Comparison of ENCODE assay signal across 1 cellular context in genomic region chr18:23943903-23944624, GRCh38.
A peak's percentile ranks its signal among the peaks of the same experiment; 100 is the strongest.
TF ChIP-seq lines count a peak whose summit lies in the region.

No MANE protein-coding gene starts in this region.

TF ChIP-seq in IMR-90, 13 proteins besides CTCF, POLR2A, EP300 and RAD21:
- no peak for TF ChIP-seq SMC3 (IDR thresholded peaks at IDR 0.05; ENCODE audit: low read depth, low read length)
- TF ChIP-seq MAFK (IDR thresholded peaks at IDR 0.05; ENCODE audit: low read depth, low read length) = no peak
- TF ChIP-seq CEBPB (IDR thresholded peaks at IDR 0.05; ENCODE audit: low read depth, low read length) = peak; percentile 73
- no peak for TF ChIP-seq BHLHE40 (IDR thresholded peaks at IDR 0.05; ENCODE audit: low read depth, low read length)
- no peak for TF ChIP-seq CHD1 (IDR thresholded peaks at IDR 0.05; ENCODE audit: low read depth, low read length)
- TF ChIP-seq RCOR1 (IDR thresholded peaks at IDR 0.05; ENCODE audit: insufficient replicate concordance, low read length) = no peak
- no peak for TF ChIP-seq ELK1 (IDR thresholded peaks at IDR 0.05; ENCODE audit: borderline replicate concordance, low read depth, low read length)
- TF ChIP-seq MXI1 (IDR thresholded peaks at IDR 0.05; ENCODE audit: borderline replicate concordance, low read depth, low read length) = no peak
- 0 out of 2 replicates have a peak, but pooled peaks have one; percentile 31 for TF ChIP-seq FOS (IDR thresholded peaks at IDR 0.05; ENCODE audit: low read depth, low read length)
- no peak for TF ChIP-seq MAZ (IDR thresholded peaks at IDR 0.05; ENCODE audit: borderline replicate concordance, low read depth, low read length)
- TF ChIP-seq USF2 (IDR thresholded peaks at IDR 0.05; ENCODE audit: low read depth, low read length) = no peak
- TF ChIP-seq NFE2L2 (IDR thresholded peaks at IDR 0.05; ENCODE audit: low read depth, low read length) = peak; percentile 83
